Comparison of ENCODE assay signal across 8 cellular contexts in genomic region chr9:112487008-112487798, GRCh38. TPM values are rescaled to one million over a fixed set of nuclear protein-coding genes. Genes with fewer than 3 reads are reported as not detected.
DNase-seq lines count a peak whose midpoint lies in the region; TF ChIP-seq lines count a peak whose summit lies in the region.

No MANE protein-coding gene starts in this region.

- TF ChIP-seq CTCF in GM13976 (IDR thresholded peaks at IDR 0.05; ENCODE audit: borderline replicate concordance, control extremely low read depth, extremely low read depth, insufficient read depth, missing control alignments) (no peak), HFFc6 (IDR thresholded peaks at IDR 0.05) (no peak), VCaP (conservative IDR thresholded peaks at IDR 0.05) (no peak), mammary epithelial cell (conservative IDR thresholded peaks at IDR 0.05 in 1 of 2, IDR thresholded peaks at IDR 0.05 in 1 of 2; ENCODE audit: extremely low read depth in 1 of 2, insufficient read depth in 1 of 2, low read depth in 1 of 2, low read length in 2 of 2) (no peak), kidney epithelial cell (IDR thresholded peaks at IDR 0.05; ENCODE audit: insufficient read depth, low read length, poor library complexity, severe bottlenecking) (no peak)

- H3K4me3 Mint-ChIP-seq in HFFc6, result peak overlapping the region; percentile 99

- no peaks in the 10 kb centered on the region for H3K27me3 ChIP-seq in mammary epithelial cell (ENCODE audit: insufficient read depth, low read length)
- no peaks in the 10 kb centered on the region for H3K27me3 ChIP-seq in kidney epithelial cell (ENCODE audit: control insufficient read depth, insufficient read depth, low read length)

- peak overlapping the region; percentile 97 for H2AFZ ChIP-seq in mammary epithelial cell (ENCODE audit: low read depth, low read length)

- H3K36me3 Mint-ChIP-seq in HFFc6 (ENCODE audit: low read depth), result peaks cover 1% of the 10 kb centered on the region; the same call in 1 of the 2 replicates

- no peaks in the 10 kb centered on the region; the same call in 1 of the 2 replicates for H3K27me3 Mint-ChIP-seq in HFFc6 (ENCODE audit: insufficient read depth)

- peak; percentile 49 for DNase-seq in GM13976 (ENCODE audit: low spot score)
- DNase-seq in HFFc6, result peak; percentile 18
- DNase-seq in MV-4-11 (lab: John Stamatoyannopoulos, UW), result peak; percentile 7
- DNase-seq in mammary epithelial cell, result peak; percentile 39
- DNase-seq in kidney epithelial cell (ENCODE audit: low read depth), result no peak
- peak; percentile 15 to 33 for DNase-seq in stimulated activated CD4-positive, alpha-beta T cell treated with anti-CD3 and anti-CD28 coated beads, Interleukin-15, amount 100 ng/mL, for 48 hours (ENCODE audit: low read depth in 2 of 2)
- no peak for DNase-seq in GF-D8 (lab: John Stamatoyannopoulos, UW)

- H3K4me2 ChIP-seq in mammary epithelial cell (ENCODE audit: insufficient read depth, low read depth, low read length), result peak overlapping the region; percentile 73

- H3K27ac Mint-ChIP-seq in HFFc6, result peak overlapping the region; percentile 77

- 2% methylated on average over 22 of the region's 80 CpGs for WGBS in mammary epithelial cell (ENCODE audit: low coverage, missing lambda C conversion rate)

- peaks cover 13% of the 10 kb centered on the region for H3K4me1 ChIP-seq in mammary epithelial cell (ENCODE audit: insufficient read depth, low read length)

- dilution Hi-C loops in mammary epithelial cell (cut with HindIII; ENCODE audit: low sequenced_read_pairs), result no loop called here

- H3K27ac ChIP-seq in VCaP, result peak overlapping the region; percentile 94
- no peak overlapping the region for H3K27ac ChIP-seq in mammary epithelial cell (ENCODE audit: insufficient read depth, low read depth, low read length)

- in situ Hi-C loops in GM13976 (cut with MboI; ENCODE audit: low sequenced_read_pairs, unreplicated experiment) (no loop called here), mammary epithelial cell (cut with MboI; ENCODE audit: low sequenced_read_pairs in 2 of 2) (no loop called here)

- no peaks in the 10 kb centered on the region for H4K20me1 ChIP-seq in mammary epithelial cell (ENCODE audit: insufficient read depth, low read length)

- no TSS peak for BruUV-seq in mammary epithelial cell (replicated peaks; lab: Mats Ljungman, UMichigan)

- CTCF ChIA-PET in mammary epithelial cell (lab: Charles Lee; ENCODE audit: low non-redundant PET), result no interaction called here

- H3K9me3 ChIP-seq in mammary epithelial cell (replicated peaks; ENCODE audit: insufficient read depth, low read length), result no peaks in the 10 kb centered on the region

- H3K9me3 Mint-ChIP-seq in HFFc6, result no peaks in the 10 kb centered on the region

- H3K36me3 ChIP-seq in mammary epithelial cell (ENCODE audit: insufficient read depth, low read length) (peaks cover 2% of the 10 kb centered on the region), kidney epithelial cell (ENCODE audit: control insufficient read depth, insufficient read depth, low read length) (no peaks in the 10 kb centered on the region)

- peaks cover 4% of the 10 kb centered on the region for H3K79me2 ChIP-seq in mammary epithelial cell (ENCODE audit: insufficient read depth, low read length)

- peak overlapping the region; percentile 26 for H3K9ac ChIP-seq in mammary epithelial cell (ENCODE audit: insufficient read depth, low read length)

- peaks cover 59% of the 10 kb centered on the region for H3K4me1 Mint-ChIP-seq in HFFc6 (ENCODE audit: low read depth)

- H3K4me3 ChIP-seq in mammary epithelial cell (replicated peaks in 1 of 3; ENCODE audit: insufficient read depth in 1 of 3, low read depth in 2 of 3, low read length in 3 of 3) (peak overlapping the region; percentile 62 to 75 (median 73)), kidney epithelial cell (ENCODE audit: low read depth, low read length) (peak overlapping the region; percentile 94)

- intact Hi-C loops in mammary epithelial cell (cut with micrococcal nuclease), result loop anchor here (1.0 to 10.0 kb wide), 5 partner anchors 108 to 372 kb away; partner anchors contain the start of gene INIP

RNA-seq across cellular contexts. Expression of gene KIAA1958, which starts 0.6 kb away (rescaled TPM):
- 1 to 10 TPM; 3.5 to 9.7 (median 4.5) TPM for total RNA-seq in HFFc6 (2021; fragmentation: NEBNext Ultra II Directional; extraction: Animal tissue kit (Norgen Biotek cat#: 25700))
- 1 to 10 TPM; 2.5 TPM for total RNA-seq in mammary epithelial cell
- polyA plus RNA-seq in mammary epithelial cell, result 0.99 TPM
- 6.9 TPM for polyA minus RNA-seq in mammary epithelial cell
- 7.1 and 7.5 TPM in 2 replicates for total RNA-seq in kidney epithelial cell

Comparison
In these comparisons a context has a peak if more than half of its experiments do, and no peak if none do; other contexts are left out.
1. DNase-seq: peak in GM13976 (single experiment), HFFc6 (single experiment), MV-4-11 (single experiment), mammary epithelial cell (single experiment) and stimulated activated CD4-positive, alpha-beta T cell treated with anti-CD3 and anti-CD28 coated beads, Interleukin-15, amount 100 ng/mL, for 48 hours (2 of 2); none in kidney epithelial cell (single experiment) and GF-D8 (single experiment).